Comparison of ENCODE assay signal across 1 cellular context in the genomic region with DNA sequence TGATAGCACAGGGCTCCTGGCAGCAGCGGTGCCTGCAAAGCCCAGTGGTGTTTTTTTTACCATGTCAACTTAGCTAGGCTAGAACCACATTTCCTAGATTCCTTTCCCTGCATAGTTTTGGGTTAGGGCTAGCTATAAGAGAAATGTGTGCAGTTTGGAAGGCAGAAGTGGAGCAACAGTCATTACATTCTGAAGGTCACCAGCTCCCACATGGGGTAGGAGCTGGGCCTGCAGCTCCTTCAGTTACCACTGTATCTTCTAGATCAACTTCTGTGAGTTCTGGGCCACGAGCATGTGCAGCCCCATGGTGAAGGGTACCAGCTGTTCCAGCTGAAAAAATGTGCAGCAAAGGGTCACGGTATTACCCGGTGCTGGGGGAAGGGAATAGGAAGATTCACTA.
TF ChIP-seq lines count a peak whose summit lies in the region.

No MANE protein-coding gene starts in this region.

TF ChIP-seq in GM12878, 131 proteins besides CTCF, POLR2A, EP300 and RAD21:
- no peak for TF ChIP-seq ZNF217 (IDR thresholded peaks at IDR 0.05)
- no peak for TF ChIP-seq PAX5 (IDR thresholded peaks at IDR 0.05; ENCODE audit: borderline replicate concordance, low read depth, low read length)
- no peak for TF ChIP-seq NR2C1 (IDR thresholded peaks at IDR 0.05)
- TF ChIP-seq IKZF2 (IDR thresholded peaks at IDR 0.05) = no peak
- TF ChIP-seq POLR2AphosphoS2 (IDR thresholded peaks at IDR 0.05; ENCODE audit: low read depth, low read length) = no peak
- TF ChIP-seq SPI1 (IDR thresholded peaks at IDR 0.05; ENCODE audit: borderline replicate concordance, insufficient read depth, low read depth, low read length) = no peak
- no peak for TF ChIP-seq HSF1 (IDR thresholded peaks at IDR 0.05; ENCODE audit: low read depth, low read length)
TF ChIP-seq in GM12878: peak in this region for 0.
